In genomic region chr15:48366574-48367312, GRCh38 we compare ENCODE assay signal across 20 cellular contexts.
"Had no signal": no experiment of that assay in that cellular context is flagged by ENCODE, and none has a peak within 500 bp of the region (broad histone marks: within the 10 kb centered on the region; RNA-seq: fewer than 3 reads in every experiment).

No MANE protein-coding gene starts in this region.

- H3K36me3 ChIP-seq: neural progenitor cell, thyroid gland, upper lobe of right lung had no signal

- H3K27me3 ChIP-seq: body of pancreas, neural progenitor cell, thyroid gland, upper lobe of right lung had no signal

- ATAC-seq: activated CD4-positive, alpha-beta T cell treated with anti-CD3 and anti-CD28 coated beads for 36 hours; activated T-cell treated with anti-CD3 and anti-CD28 coated beads, Interleukin-2, amount 50 U/mL, for 4 hours; body of pancreas; left lobe of liver; naive thymus-derived CD8-positive, alpha-beta T cell; upper lobe of right lung had no signal

- H3K9ac ChIP-seq: neural progenitor cell had no signal

- H3K4me1 ChIP-seq: body of pancreas, neural progenitor cell, thyroid gland, upper lobe of right lung had no signal

- H3K27ac ChIP-seq: body of pancreas, neural progenitor cell, thyroid gland, upper lobe of right lung had no signal

- DNase-seq: activated B cell treated with CpG ODN at 0.5 μM for 24 hours; activated CD4-positive, alpha-beta T cell treated with anti-CD3 and anti-CD28 coated beads for 36 hours; activated CD4-positive, alpha-beta T cell treated with anti-CD3 and anti-CD28 coated beads, Interleukin-2, amount 50 U/mL, for 4 hours; activated CD8-positive, alpha-beta memory T cell treated with anti-CD3 and anti-CD28 coated beads, Interleukin-2, amount 50 U/mL, for 48 hours; activated naive CD4-positive, alpha-beta T cell treated with anti-CD3 and anti-CD28 coated beads, Interleukin-2, amount 10 ng/mL, durations not matched to agents 7 days and 5 days; activated T-cell treated with anti-CD3 and anti-CD28 coated beads, Interleukin-2, amount 50 U/mL, for 4 hours; body of pancreas; caudate nucleus; dermis blood vessel endothelial cell; effector CD8-positive, alpha-beta T cell; erythroblast; naive thymus-derived CD8-positive, alpha-beta T cell; posterior cingulate gyrus; stimulated activated CD4-positive, alpha-beta T cell treated with anti-CD3 and anti-CD28 coated beads, Interleukin-2, amount 100 ng/mL, for 48 hours; stimulated activated CD8-positive, alpha-beta memory T cell treated with anti-CD3 and anti-CD28 coated beads, Interleukin-4, amount 100 ng/mL, for 48 hours; stimulated activated naive CD4-positive, alpha-beta T cell; thyroid gland; upper lobe of right lung had no signal

- H3K9me3 ChIP-seq: body of pancreas, thyroid gland, upper lobe of right lung had no signal

- H3K4me3 ChIP-seq: body of pancreas, neural progenitor cell, thyroid gland, upper lobe of right lung had no signal
